In the genomic region with DNA sequence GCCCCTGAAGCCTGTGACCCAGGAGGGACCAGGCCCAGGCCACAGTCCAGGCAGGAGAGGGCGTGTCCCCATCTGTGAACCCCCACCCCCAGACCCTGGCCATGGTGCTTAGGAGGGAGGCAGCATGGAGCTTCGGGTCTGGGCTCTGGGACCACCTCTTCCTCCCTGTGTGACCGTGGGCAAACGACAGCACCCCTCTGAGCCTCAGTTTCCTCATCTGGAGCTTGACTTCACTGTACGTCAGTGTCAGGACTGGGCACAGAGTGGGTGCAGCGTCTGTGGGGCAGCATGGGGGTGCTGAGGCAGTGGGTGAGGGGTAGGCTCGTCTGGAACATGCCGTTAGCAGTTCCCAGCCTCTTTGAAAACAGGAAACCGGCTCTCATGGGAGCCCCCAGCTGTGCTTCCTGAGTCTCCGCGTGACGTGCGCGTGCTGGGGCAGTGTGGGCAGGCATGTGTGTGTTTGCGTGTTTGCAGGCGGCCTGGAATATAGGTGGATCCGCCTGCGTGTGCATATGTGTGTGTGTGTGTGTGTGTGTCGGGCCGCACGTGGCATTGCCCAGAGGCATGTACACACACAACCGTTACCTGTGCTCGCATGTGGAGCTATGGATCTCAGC, we compare ENCODE assay signal across 8 cellular contexts. TPM values are rescaled to one million over a fixed set of nuclear protein-coding genes. Genes with fewer than 3 reads are reported as not detected.
DNase-seq lines count a peak whose midpoint lies in the region; ATAC-seq and TF ChIP-seq lines count a peak whose summit lies in the region.

No MANE protein-coding gene starts in this region.

- POLR2A ChIA-PET in activated CD8-positive, alpha-beta T cell treated with anti-CD3 and anti-CD28 coated beads, Interleukin-2, amount 10 ng/mL, durations not matched to agents 7 days and 5 days (lab: Charles Lee), result interaction anchor here (0.7 to 4.5 kb wide), 9 partner anchors 10 to 806 kb away, joined by 3 to 30 read pairs (median 4); a partner anchor contains a TSS

- peaks cover 4% of the 10 kb centered on the region for H3K36me3 Mint-ChIP-seq in activated CD8-positive, alpha-beta T cell treated with anti-CD3 and anti-CD28 coated beads, Interleukin-2, amount 10 ng/mL, durations not matched to agents 7 days and 5 days (ENCODE audit: low read depth)

- peak overlapping the region; percentile 61 for H3K4me3 Mint-ChIP-seq in activated CD8-positive, alpha-beta T cell treated with anti-CD3 and anti-CD28 coated beads, Interleukin-2, amount 10 ng/mL, durations not matched to agents 7 days and 5 days

- no peaks in the 10 kb centered on the region for H3K27me3 Mint-ChIP-seq in activated CD8-positive, alpha-beta T cell treated with anti-CD3 and anti-CD28 coated beads, Interleukin-2, amount 10 ng/mL, durations not matched to agents 7 days and 5 days (ENCODE audit: low read depth)

- no peak for TF ChIP-seq CTCF in GM20000 (IDR thresholded peaks at IDR 0.05; ENCODE audit: extremely low read depth, missing control alignments)

- peak; percentile 44 for ATAC-seq in activated CD8-positive, alpha-beta T cell treated with anti-CD3 and anti-CD28 coated beads, Interleukin-2, amount 10 ng/mL, durations not matched to agents 7 days and 5 days
- ATAC-seq in GM21423 (IDR thresholded peaks at IDR 0.05; ENCODE audit: unreplicated experiment), result no peak

- peaks cover 54% of the 10 kb centered on the region for H3K4me1 Mint-ChIP-seq in activated CD8-positive, alpha-beta T cell treated with anti-CD3 and anti-CD28 coated beads, Interleukin-2, amount 10 ng/mL, durations not matched to agents 7 days and 5 days (ENCODE audit: low read depth)

- CTCF ChIA-PET in activated CD8-positive, alpha-beta T cell treated with anti-CD3 and anti-CD28 coated beads, Interleukin-2, amount 10 ng/mL, durations not matched to agents 7 days and 5 days (lab: Charles Lee), result interaction anchor here (0.9 to 4.4 kb wide), 5 partner anchors 8 to 91 kb away, joined by 3 to 21 read pairs (median 15); a partner anchor contains a TSS

- H3K27ac Mint-ChIP-seq in activated CD8-positive, alpha-beta T cell treated with anti-CD3 and anti-CD28 coated beads, Interleukin-2, amount 10 ng/mL, durations not matched to agents 7 days and 5 days, result peak overlapping the region; percentile 92

- no peaks in the 10 kb centered on the region for H3K9me3 Mint-ChIP-seq in activated CD8-positive, alpha-beta T cell treated with anti-CD3 and anti-CD28 coated beads, Interleukin-2, amount 10 ng/mL, durations not matched to agents 7 days and 5 days (ENCODE audit: insufficient read depth)

- DNase-seq in SIG-M5 treated with dmso at 0.1 percent for 504 hours (lab: John Stamatoyannopoulos, UW; ENCODE audit: unreplicated experiment) (peak; percentile 50), SIG-M5 (lab: John Stamatoyannopoulos, UW) (no peak), fibroblast of gingiva (ENCODE audit: low read depth) (peak; percentile 41), pulmonary artery endothelial cell (ENCODE audit: low read depth, low spot score) (peak; percentile 94), HPDE6-E6E7 (ENCODE audit: extremely low spot score) (no peak), GM20000 (ENCODE audit: low spot score) (no peak)
- peak; percentile 66 for DNase-seq in activated CD8-positive, alpha-beta T cell treated with anti-CD3 and anti-CD28 coated beads, Interleukin-2, amount 10 ng/mL, durations not matched to agents 7 days and 5 days

RNA-seq across cellular contexts. Expression of a gene that starts 15.7 kb away (rescaled TPM):
- 10 to 100 TPM; 33.8 to 34.2 TPM for total RNA-seq in activated CD8-positive, alpha-beta T cell treated with anti-CD3 and anti-CD28 coated beads, Interleukin-2, amount 10 ng/mL, durations not matched to agents 7 days and 5 days
- 10.3 and 15.5 TPM in 2 replicates for total RNA-seq in pulmonary artery endothelial cell

RNA-seq across cellular contexts. Expression of a gene that starts 56.8 kb away (rescaled TPM):
- total RNA-seq in activated CD8-positive, alpha-beta T cell treated with anti-CD3 and anti-CD28 coated beads, Interleukin-2, amount 10 ng/mL, durations not matched to agents 7 days and 5 days, result not detected
- total RNA-seq in pulmonary artery endothelial cell, result under 0.01 TPM in 1 of 2 replicates, not detected in the other

Comparison
In these comparisons a context has a peak if more than half of its experiments do, and no peak if none do; other contexts are left out.
1. DNase-seq: peak in SIG-M5 treated with dmso at 0.1 percent for 504 hours (single experiment), activated CD8-positive, alpha-beta T cell treated with anti-CD3 and anti-CD28 coated beads, Interleukin-2, amount 10 ng/mL, durations not matched to agents 7 days and 5 days (single experiment), fibroblast of gingiva (single experiment) and pulmonary artery endothelial cell (single experiment); none in SIG-M5 (single experiment), HPDE6-E6E7 (single experiment) and GM20000 (single experiment).